Comparison of ENCODE assay signal across 15 cellular contexts in genomic region chr11:70860855-70861254, GRCh38.
DNase-seq lines count a peak whose midpoint lies in the region; TF ChIP-seq lines count a peak whose summit lies in the region.
"Had no signal": no experiment of that assay in that cellular context is flagged by ENCODE, and none has a peak within 500 bp of the region (broad histone marks: within the 10 kb centered on the region; RNA-seq: fewer than 3 reads in every experiment).

No MANE protein-coding gene starts in this region.

- H3K4me3 ChIP-seq in H7 (ENCODE audit: insufficient read depth, low read depth, low read length) = no peak overlapping the region
- H3K4me3 ChIP-seq in testis = no peak overlapping the region
- H3K4me3 ChIP-seq: SK-N-MC had no signal

- no peak for TF ChIP-seq POLR2A in testis (IDR thresholded peaks at IDR 0.05)

- H3K27ac ChIP-seq in testis = no peak overlapping the region
- H3K27ac ChIP-seq: SK-N-MC had no signal

- no peak for TF ChIP-seq CTCF in testis (IDR thresholded peaks at IDR 0.05)

- peak; percentile 27 for DNase-seq in COR-L47 (lab: John Stamatoyannopoulos, UW)
- DNase-seq in H7 = peak; percentile 78
- peak; percentile 97 for DNase-seq in NCI-H69 (lab: John Stamatoyannopoulos, UW)
- DNase-seq in iPS-NIHi7 (ENCODE audit: extremely low spot score) = peak; percentile 50
- DNase-seq in cerebellar cortex (ENCODE audit: low spot score) = no peak
- DNase-seq in testis = no peak
- no peak for DNase-seq in activated T-cell treated with anti-CD3 and anti-CD28 coated beads, Interleukin-2, amount 50 U/mL, for 1 hour
- DNase-seq: C1 segment of cervical spinal cord; CD8-positive, alpha-beta memory T cell; IMR-90; NCI-H187 treated with DMSO at 0.1 percent for 48 hours; NCI-H526; OCI-M1; SHP77 had no signal

- H3K4me1 ChIP-seq in testis = no peaks in the 10 kb centered on the region

- H3K36me3 ChIP-seq in H7 (replicated peaks; ENCODE audit: control insufficient read depth, insufficient read depth, low read length) = no peaks in the 10 kb centered on the region
- no peaks in the 10 kb centered on the region for H3K36me3 ChIP-seq in testis (ENCODE audit: low read depth, missing control alignments)

- H3K27me3 ChIP-seq in H7 (ENCODE audit: control insufficient read depth, insufficient read depth, low read length) (no peaks in the 10 kb centered on the region), testis (no peaks in the 10 kb centered on the region)

- WGBS in testis, 2 donors = 57 to 67% methylated on average over 7 of the region's 7 CpGs

- intact Hi-C loops in testis (cut with DNase I; ENCODE audit: low total_unique reads) = no loop called here

- no peaks in the 10 kb centered on the region for H3K9me3 ChIP-seq in testis

Comparison
In these comparisons a context has a peak if more than half of its experiments do, and no peak if none do; other contexts are left out.
1. DNase-seq: peak in COR-L47 (single experiment), H7 (single experiment), NCI-H69 (single experiment) and iPS-NIHi7 (single experiment); none in cerebellar cortex (single experiment), testis (single experiment) and activated T-cell treated with anti-CD3 and anti-CD28 coated beads, Interleukin-2, amount 50 U/mL, for 1 hour (single experiment).